Comparison of ENCODE assay signal across 13 cellular contexts in the genomic region with DNA sequence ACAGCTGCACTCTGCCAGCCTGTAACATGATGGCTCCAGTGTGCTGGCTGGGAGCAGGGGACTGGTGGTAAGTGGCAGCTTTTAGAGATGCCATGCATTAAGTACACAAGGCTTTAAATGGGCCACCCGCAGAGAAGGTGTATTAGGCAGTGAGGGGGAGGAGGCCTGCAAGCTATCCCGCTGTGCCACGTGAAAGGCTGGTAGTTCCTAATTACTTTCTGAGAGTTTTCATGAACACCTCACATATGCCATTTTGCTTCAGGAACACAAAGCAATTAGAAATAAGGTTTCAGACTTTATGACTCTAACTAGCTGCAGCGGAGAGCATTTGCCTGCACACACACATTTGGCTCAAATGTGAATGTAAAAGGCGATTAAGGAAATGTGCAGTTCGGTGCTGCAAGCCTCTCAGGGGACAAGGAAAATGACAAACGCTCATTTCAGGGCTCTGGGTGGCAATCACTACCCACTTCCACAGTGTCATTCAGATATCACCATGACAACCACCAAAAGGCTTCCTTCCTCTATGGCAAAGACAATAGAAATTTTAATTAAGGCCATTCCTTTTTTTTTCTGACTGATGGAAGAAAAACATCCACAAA.
DNase-seq lines count a peak whose midpoint lies in the region; ATAC-seq and TF ChIP-seq lines count a peak whose summit lies in the region.
"Had no signal": no experiment of that assay in that cellular context is flagged by ENCODE, and none has a peak within 500 bp of the region (broad histone marks: within the 10 kb centered on the region; RNA-seq: fewer than 3 reads in every experiment).

No MANE protein-coding gene starts in this region.

- peaks cover 6% of the 10 kb centered on the region for H3K36me3 Mint-ChIP-seq in stimulated activated effector memory CD8-positive, alpha-beta T cell treated with anti-CD3 and anti-CD28 coated beads, Interleukin-12 subunit alpha, Interleukin-12 subunit beta, amount 100 ng/mL, for 72 hours

- H3K27ac Mint-ChIP-seq in stimulated activated effector memory CD8-positive, alpha-beta T cell treated with anti-CD3 and anti-CD28 coated beads, Interleukin-12 subunit alpha, Interleukin-12 subunit beta, amount 100 ng/mL, for 72 hours, result no peak overlapping the region
- H3K27ac Mint-ChIP-seq: activated naive CD4-positive, alpha-beta T cell treated with anti-CD3 and anti-CD28 coated beads for 36 hours had no signal

- ATAC-seq in stimulated activated effector memory CD8-positive, alpha-beta T cell treated with anti-CD3 and anti-CD28 coated beads, Interleukin-12 subunit alpha, Interleukin-12 subunit beta, amount 100 ng/mL, for 72 hours, result no peak

- H3K36me3 ChIP-seq in SK-N-MC (ENCODE audit: insufficient read depth, low read length) (no peaks in the 10 kb centered on the region), MG63 (no peaks in the 10 kb centered on the region)
- H3K36me3 ChIP-seq: tibial nerve had no signal

- H3K9me3 ChIP-seq in SK-N-MC (ENCODE audit: low read depth, low read length) (no peaks in the 10 kb centered on the region), MG63 (no peaks in the 10 kb centered on the region)
- H3K9me3 ChIP-seq: tibial nerve had no signal

- DNase-seq in NCI-H2196 (lab: John Stamatoyannopoulos, UW; ENCODE audit: unreplicated experiment), result peak; percentile 34
- DNase-seq in NCI-H2196 treated with DMSO at 0.1 percent for 48 hours (lab: John Stamatoyannopoulos, UW; ENCODE audit: unreplicated experiment), result no peak
- DNase-seq in NCI-H146 (lab: John Stamatoyannopoulos, UW), result peak; percentile 98
- peak; percentile 58 for DNase-seq in SK-N-MC (ENCODE audit: low read depth, low spot score)
- peak; percentile 41 to 82 for DNase-seq in lung microvascular endothelial cell (ENCODE audit: low read depth in 2 of 2)
- DNase-seq in stimulated activated effector memory CD8-positive, alpha-beta T cell treated with anti-CD3 and anti-CD28 coated beads, Interleukin-12 subunit alpha, Interleukin-12 subunit beta, amount 100 ng/mL, for 72 hours (ENCODE audit: low spot score in 2 of 2), result no peak
- DNase-seq in GM10248 (ENCODE audit: extremely low spot score), result no peak
- no peak for DNase-seq in MG63
- DNase-seq: activated CD4-positive, alpha-beta T cell treated with anti-CD3 and anti-CD28 coated beads for 1 hour; activated naive CD4-positive, alpha-beta T cell treated with anti-CD3 and anti-CD28 coated beads for 36 hours; effector memory CD4-positive, alpha-beta T cell; RPMI8226 had no signal

- peaks cover 36% of the 10 kb centered on the region for H3K4me1 Mint-ChIP-seq in stimulated activated effector memory CD8-positive, alpha-beta T cell treated with anti-CD3 and anti-CD28 coated beads, Interleukin-12 subunit alpha, Interleukin-12 subunit beta, amount 100 ng/mL, for 72 hours

- H3K9ac ChIP-seq in SK-N-MC (ENCODE audit: insufficient read length), result no peak overlapping the region

- POLR2A ChIA-PET in GM10248 (lab: Yijun Ruan, JAX), result no interaction called here

- H3K4me3 Mint-ChIP-seq in stimulated activated effector memory CD8-positive, alpha-beta T cell treated with anti-CD3 and anti-CD28 coated beads, Interleukin-12 subunit alpha, Interleukin-12 subunit beta, amount 100 ng/mL, for 72 hours, result no peak overlapping the region
- H3K4me3 Mint-ChIP-seq: activated naive CD4-positive, alpha-beta T cell treated with anti-CD3 and anti-CD28 coated beads for 36 hours had no signal

- CTCF ChIA-PET in GM10248 (lab: Yijun Ruan, JAX), result interaction anchor here (0.7 kb wide), 2 partner anchors 12 to 49 kb away, joined by 3 read pairs; no protein-coding TSS in a partner anchor

- no peaks in the 10 kb centered on the region for H3K27me3 ChIP-seq in MG63
- H3K27me3 ChIP-seq: tibial nerve had no signal

- no peaks in the 10 kb centered on the region for H3K9me3 Mint-ChIP-seq in stimulated activated effector memory CD8-positive, alpha-beta T cell treated with anti-CD3 and anti-CD28 coated beads, Interleukin-12 subunit alpha, Interleukin-12 subunit beta, amount 100 ng/mL, for 72 hours

- peak overlapping the region; percentile 86 for H3K27ac ChIP-seq in SK-N-MC

- H3K4me3 ChIP-seq in SK-N-MC, result peak overlapping the region; percentile 72
- H3K4me3 ChIP-seq in MG63, result no peak overlapping the region
- H3K4me3 ChIP-seq: tibial nerve had no signal

- TF ChIP-seq CTCF in GM10248 (IDR thresholded peaks at IDR 0.05; ENCODE audit: control extremely low read depth, extremely low read depth, low read depth, missing control alignments), result no peak

Comparison
In these comparisons a context has a peak if more than half of its experiments do, and no peak if none do; other contexts are left out.
1. DNase-seq: peak in NCI-H2196 (single experiment), NCI-H146 (single experiment), SK-N-MC (single experiment) and lung microvascular endothelial cell (2 of 2); none in NCI-H2196 treated with DMSO at 0.1 percent for 48 hours (single experiment), stimulated activated effector memory CD8-positive, alpha-beta T cell treated with anti-CD3 and anti-CD28 coated beads, Interleukin-12 subunit alpha, Interleukin-12 subunit beta, amount 100 ng/mL, for 72 hours (0 of 2), GM10248 (single experiment) and MG63 (single experiment).